Comparison of ENCODE assay signal across 28 cellular contexts in the genomic region with DNA sequence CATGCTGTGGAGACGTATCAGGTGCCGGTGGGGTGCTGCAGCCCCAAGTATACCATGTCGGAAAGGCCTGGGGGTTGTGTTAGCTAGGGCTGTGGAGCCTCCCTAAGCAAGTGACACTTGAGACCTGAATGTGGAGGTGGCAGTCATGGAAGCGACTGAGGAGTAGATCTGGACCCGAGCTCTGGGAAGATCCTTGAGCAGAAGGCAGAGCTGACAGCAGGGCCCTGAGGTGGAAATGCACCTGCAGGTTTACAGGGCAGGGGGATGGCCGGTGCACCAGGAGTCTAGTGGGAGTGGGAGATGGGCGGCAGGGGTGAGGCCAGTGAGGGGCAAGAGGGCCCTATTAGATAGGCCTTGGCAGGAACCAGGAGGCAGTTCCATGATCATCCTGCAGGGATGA.
"Had no signal": no experiment of that assay in that cellular context is flagged by ENCODE, and none has a peak within 500 bp of the region (broad histone marks: within the 10 kb centered on the region; RNA-seq: fewer than 3 reads in every experiment).

No MANE protein-coding gene starts in this region.

- H3K36me3 ChIP-seq: breast epithelium, esophagus squamous epithelium, right atrium auricular region, suprapubic skin, tibial artery, upper lobe of right lung had no signal

- H3K4me3 ChIP-seq: breast epithelium, esophagus squamous epithelium, left ventricle myocardium inferior, lung, mucosa of descending colon, right atrium auricular region, suprapubic skin, tibial artery, upper lobe of right lung had no signal

- H3K27ac ChIP-seq: breast epithelium, epithelial cell of prostate, esophagus squamous epithelium, left ventricle myocardium inferior, parathyroid adenoma, right atrium auricular region, suprapubic skin, tibial artery, upper lobe of right lung had no signal

- H3K9me3 Mint-ChIP-seq: activated naive CD4-positive, alpha-beta T cell treated with anti-CD3 and anti-CD28 coated beads for 36 hours; naive B cell; nephron progenitor cell had no signal

- FAIRE-seq: colon, endometrium had no signal

- DNase-seq: activated CD4-positive, alpha-beta T cell treated with anti-CD3 and anti-CD28 coated beads for 4 hours; activated CD4-positive, alpha-beta T cell treated with anti-CD3 and anti-CD28 coated beads, Interleukin-2, amount 50 U/mL, for 4 hours; activated CD8-positive, alpha-beta memory T cell treated with anti-CD3 and anti-CD28 coated beads for 24 hours; activated effector memory CD4-positive, alpha-beta T cell treated with anti-CD3 and anti-CD28 coated beads, Interleukin-2, amount 50 U/mL, for 16 hours; activated naive CD4-positive, alpha-beta T cell treated with anti-CD3 and anti-CD28 coated beads for 36 hours; amygdala; dermis blood vessel endothelial cell; effector CD4-positive, alpha-beta T cell; esophagus squamous epithelium; foreskin melanocyte; islet precursor cell; left ventricle myocardium inferior; mucosa of descending colon; naive B cell; nephron progenitor cell; nucleus accumbens; stimulated activated CD4-positive, alpha-beta T cell treated with anti-CD3 and anti-CD28 coated beads, Interleukin-15, amount 100 ng/mL, for 24 hours; stimulated activated naive CD4-positive, alpha-beta T cell; upper lobe of right lung had no signal

- H3K27me3 ChIP-seq: breast epithelium, esophagus squamous epithelium, right atrium auricular region, suprapubic skin, tibial artery, upper lobe of right lung had no signal

- H2AFZ ChIP-seq: parathyroid adenoma had no signal

- ATAC-seq: mucosa of descending colon, upper lobe of right lung had no signal

- H3K27ac Mint-ChIP-seq: activated naive CD4-positive, alpha-beta T cell treated with anti-CD3 and anti-CD28 coated beads for 36 hours; nephron progenitor cell had no signal

- H3K4me1 ChIP-seq: breast epithelium, parathyroid adenoma had no signal

- H3K9ac ChIP-seq: parathyroid adenoma had no signal

- H3K79me2 ChIP-seq: parathyroid adenoma had no signal

- H3K9me3 ChIP-seq: breast epithelium, esophagus squamous epithelium, left ventricle myocardium inferior, mucosa of descending colon, right atrium auricular region, suprapubic skin, tibial artery, upper lobe of right lung had no signal

- H3K4me3 Mint-ChIP-seq: activated naive CD4-positive, alpha-beta T cell treated with anti-CD3 and anti-CD28 coated beads for 36 hours; naive B cell; nephron progenitor cell had no signal
